In the genomic region with DNA sequence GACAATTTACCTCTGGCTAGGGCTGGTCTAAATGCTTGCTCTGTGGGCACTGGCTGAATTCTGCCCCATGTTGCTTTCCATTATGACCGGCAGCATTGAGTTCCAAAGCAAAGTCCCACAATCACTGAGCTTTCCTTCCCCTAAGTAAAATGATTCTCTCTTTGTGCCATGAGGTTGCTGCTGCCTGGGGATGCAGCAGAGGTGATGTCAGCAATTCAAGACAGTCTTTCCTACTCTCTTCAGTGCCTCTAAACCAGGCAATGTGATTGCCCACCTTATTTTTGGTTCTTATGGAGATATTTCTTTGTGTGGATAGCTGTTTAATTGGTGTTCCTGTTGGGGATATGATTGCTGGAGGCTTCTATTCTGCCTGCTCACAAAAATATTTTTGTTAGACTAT, we compare ENCODE assay signal across 26 cellular contexts.
"Had no signal": no experiment of that assay in that cellular context is flagged by ENCODE, and none has a peak within 500 bp of the region (broad histone marks: within the 10 kb centered on the region; RNA-seq: fewer than 3 reads in every experiment).

No MANE protein-coding gene starts in this region.

- DNase-seq: activated CD4-positive, alpha-beta memory T cell treated with anti-CD3 and anti-CD28 coated beads, Interleukin-2, amount 10 ng/mL, durations not matched to agents 7 days and 5 days; activated CD4-positive, alpha-beta T cell treated with anti-CD3 and anti-CD28 coated beads for 1 hour; activated CD4-positive, alpha-beta T cell treated with anti-CD3 and anti-CD28 coated beads for 4 hours; activated CD4-positive, alpha-beta T cell treated with anti-CD3 and anti-CD28 coated beads, Interleukin-2, amount 10 ng/mL, durations not matched to agents 7 days and 5 days; activated CD4-positive, alpha-beta T cell treated with anti-CD3 and anti-CD28 coated beads, Interleukin-2, amount 50 U/mL, for 4 hours; activated CD8-positive, alpha-beta memory T cell treated with anti-CD3 and anti-CD28 coated beads, Interleukin-2, amount 50 U/mL, for 48 hours; activated gamma-delta T cell; activated naive CD4-positive, alpha-beta T cell; activated naive CD4-positive, alpha-beta T cell treated with anti-CD3 and anti-CD28 coated beads, Interleukin-2, amount 10 ng/mL, durations not matched to agents 7 days and 5 days; activated naive CD8-positive, alpha-beta T cell treated with anti-CD3 and anti-CD28 coated beads, Interleukin-2, amount 10 ng/mL, durations not matched to agents 7 days and 5 days; activated T-cell treated with anti-CD3 and anti-CD28 coated beads for 4 hours; activated T-cell treated with anti-CD3 and anti-CD28 coated beads, Interleukin-2, amount 50 U/mL, for 24 hours; activated T-cell treated with anti-CD3 and anti-CD28 coated beads, Interleukin-2, amount 50 U/mL, for 72 hours; central memory CD4-positive, alpha-beta T cell; cerebellar nuclear complex; colonic mucosa; effector CD8-positive, alpha-beta T cell; foreskin fibroblast; glutamatergic neuron; T-helper 2 cell had no signal

- H3K27me3 ChIP-seq: ascending aorta, breast epithelium, cardiac muscle cell, colonic mucosa had no signal

- H3K9me3 ChIP-seq: ascending aorta, breast epithelium, colonic mucosa had no signal

- H3K4me1 ChIP-seq: ascending aorta, breast epithelium, colonic mucosa had no signal

- H3K27ac ChIP-seq: ascending aorta, breast epithelium, cardiac muscle cell, colonic mucosa had no signal

- H3K4me3 ChIP-seq: ascending aorta, breast epithelium, cardiac muscle cell, colonic mucosa had no signal

- FAIRE-seq: frontal cortex had no signal

- ATAC-seq: activated naive CD4-positive, alpha-beta T cell treated with anti-CD3 and anti-CD28 coated beads, Interleukin-2, amount 50 U/mL, for 72 hours; activated T-cell treated with anti-CD3 and anti-CD28 coated beads, Interleukin-2, amount 50 U/mL, for 72 hours; esophagus mucosa had no signal

- H3K36me3 ChIP-seq: ascending aorta, breast epithelium, cardiac muscle cell, colonic mucosa had no signal
